In genomic region chr21:38597436-38597835, GRCh38 we compare ENCODE assay signal across 20 cellular contexts.
DNase-seq lines count a peak whose midpoint lies in the region; FAIRE-seq and TF ChIP-seq lines count a peak whose summit lies in the region.
"Had no signal": no experiment of that assay in that cellular context is flagged by ENCODE, and none has a peak within 500 bp of the region (broad histone marks: within the 10 kb centered on the region; RNA-seq: fewer than 3 reads in every experiment).

No MANE protein-coding gene starts in this region.

- no peaks in the 10 kb centered on the region for H3K27me3 ChIP-seq in BLaER1
- peaks cover 4 to 16% of the 10 kb centered on the region in 2 experiments for H3K27me3 ChIP-seq in endothelial cell of umbilical vein (ENCODE audit: control insufficient read depth in 2 of 2, insufficient read depth in 2 of 2, low read length in 2 of 2)
- peaks cover 79% of the 10 kb centered on the region for H3K27me3 ChIP-seq in left ventricle myocardium inferior (ENCODE audit: low read depth)

- intact Hi-C loops in endothelial cell of umbilical vein (cut with micrococcal nuclease) (no loop called here), left ventricle myocardium inferior (cut with micrococcal nuclease) (no loop called here)

- dilution Hi-C loops in endothelial cell of umbilical vein (cut with MboI; ENCODE audit: extremely low pct_ligation_motif_present, low sequenced_read_pairs), result no loop called here

- BruUV-seq in endothelial cell of umbilical vein (replicated peaks; lab: Mats Ljungman, UMichigan), result no TSS peak

- H4K20me1 ChIP-seq in BLaER1 (no peaks in the 10 kb centered on the region), endothelial cell of umbilical vein (replicated peaks; ENCODE audit: control insufficient read depth, extremely low read depth, insufficient read depth, low read length) (no peaks in the 10 kb centered on the region)

- in situ Hi-C loops in G401 (cut with HindIII; ENCODE audit: low sequenced_read_pairs), result no loop called here

- H3K36me3 ChIP-seq in BLaER1, result no peaks in the 10 kb centered on the region
- no peaks in the 10 kb centered on the region for H3K36me3 ChIP-seq in endothelial cell of umbilical vein (ENCODE audit: control insufficient read depth in 2 of 2, extremely low read depth in 1 of 2, insufficient read depth in 2 of 2, low read length in 2 of 2)
- H3K36me3 ChIP-seq in left ventricle myocardium inferior, result no peaks in the 10 kb centered on the region
- H3K36me3 ChIP-seq: HAP-1 had no signal

- DNase-seq in HK-2 (ENCODE audit: unreplicated experiment), result peak; percentile 4
- DNase-seq in endothelial cell of umbilical vein (ENCODE audit: low read depth, low spot score), result no peak
- DNase-seq in osteocyte (ENCODE audit: extremely low spot score, unreplicated experiment), result peak; percentile 15
- DNase-seq in G401 (ENCODE audit: low spot score), result no peak
- no peak for DNase-seq in activated naive CD4-positive, alpha-beta T cell (lab: John Stamatoyannopoulos, UW)
- no peak for DNase-seq in left ventricle myocardium inferior
- DNase-seq: CD4-positive, alpha-beta memory T cell; MM.1S; NCI-H1105 treated with DMSO at 0.1 percent for 48 hours; NCI-H1930; NCI-H2171 treated with DMSO at 0.1 percent for 48 hours; NCI-H774; PC-9; SK-N-SH had no signal

- no peak overlapping the region for H3K4me3 Mint-ChIP-seq in osteocyte (ENCODE audit: unreplicated experiment)
- H3K4me3 Mint-ChIP-seq: CD4-positive, alpha-beta memory T cell had no signal

- no peak for TF ChIP-seq POLR2A in endothelial cell of umbilical vein (IDR thresholded peaks at IDR 0.05; ENCODE audit: low read depth, low read length)

- H2AFZ ChIP-seq in endothelial cell of umbilical vein (ENCODE audit: low read depth, low read length), result no peak overlapping the region
- H2AFZ ChIP-seq: PC-9 had no signal

- H3K4me2 ChIP-seq in BLaER1 (peak overlapping the region; percentile 92), endothelial cell of umbilical vein (ENCODE audit: insufficient read depth, low read length) (no peak overlapping the region)
- H3K4me2 ChIP-seq: A549, PC-9, SK-N-SH had no signal

- peaks cover 4% of the 10 kb centered on the region for H3K4me1 Mint-ChIP-seq in osteocyte (ENCODE audit: unreplicated experiment)
- H3K4me1 Mint-ChIP-seq: CD4-positive, alpha-beta memory T cell had no signal

- TF ChIP-seq CTCF in endothelial cell of umbilical vein (IDR thresholded peaks at IDR 0.05; ENCODE audit: extremely low read depth in 1 of 2, insufficient read depth in 1 of 2, low read depth in 1 of 2, low read length in 2 of 2) (no peak), osteocyte (IDR thresholded peaks at IDR 0.05) (no peak), left ventricle myocardium inferior (IDR thresholded peaks at IDR 0.05; ENCODE audit: borderline replicate concordance) (no peak)

- H3K9me3 ChIP-seq in BLaER1, result no peaks in the 10 kb centered on the region
- H3K9me3 ChIP-seq in endothelial cell of umbilical vein (replicated peaks; ENCODE audit: control insufficient read depth, insufficient read depth, low read length), result no peaks in the 10 kb centered on the region
- H3K9me3 ChIP-seq in left ventricle myocardium inferior (replicated peaks), result no peaks in the 10 kb centered on the region
- H3K9me3 ChIP-seq: A549, HAP-1, SK-N-SH had no signal

- peaks cover 26% of the 10 kb centered on the region for H3K27me3 Mint-ChIP-seq in osteocyte (ENCODE audit: unreplicated experiment)

- H3K4me1 ChIP-seq in BLaER1 (peaks cover 57% of the 10 kb centered on the region), endothelial cell of umbilical vein (ENCODE audit: control insufficient read depth, extremely low read depth, insufficient read depth, low read length) (no peaks in the 10 kb centered on the region), left ventricle myocardium inferior (no peaks in the 10 kb centered on the region)
- H3K4me1 ChIP-seq: A549, HAP-1 had no signal

- H3K27ac ChIP-seq in BLaER1, result no peak overlapping the region
- H3K27ac ChIP-seq in endothelial cell of umbilical vein (ENCODE audit: insufficient read depth, low read depth, low read length), result no peak overlapping the region
- no peak overlapping the region for H3K27ac ChIP-seq in left ventricle myocardium inferior (replicated peaks)
- H3K27ac ChIP-seq: A549, PC-9 had no signal

- no peaks in the 10 kb centered on the region for H3K79me2 ChIP-seq in endothelial cell of umbilical vein (ENCODE audit: control insufficient read depth, insufficient read depth, low read length)

- no peak overlapping the region for H3K27ac Mint-ChIP-seq in osteocyte (ENCODE audit: unreplicated experiment)
- H3K27ac Mint-ChIP-seq: CD4-positive, alpha-beta memory T cell had no signal

- no peak for FAIRE-seq in endothelial cell of umbilical vein (lab: Jason Lieb, UNC)
- FAIRE-seq: A549, GM12878, GM18507, K562 had no signal

- CTCF ChIA-PET in endothelial cell of umbilical vein (lab: Charles Lee), result no interaction called here

- H3K9me3 Mint-ChIP-seq in osteocyte (ENCODE audit: unreplicated experiment), result no peaks in the 10 kb centered on the region

- POLR2A ChIA-PET in endothelial cell of umbilical vein (lab: Charles Lee), result no interaction called here

- H3K4me3 ChIP-seq in BLaER1 (no peak overlapping the region), endothelial cell of umbilical vein (replicated peaks in 1 of 3; ENCODE audit: insufficient read depth in 1 of 3, low read depth in 1 of 3, low read length in 3 of 3) (no peak overlapping the region), left ventricle myocardium inferior (no peak overlapping the region)
- H3K4me3 ChIP-seq: A549, GM12878, HAP-1, K562, PC-9 had no signal

- no peaks in the 10 kb centered on the region for H3K36me3 Mint-ChIP-seq in osteocyte (ENCODE audit: unreplicated experiment)
- H3K36me3 Mint-ChIP-seq: CD4-positive, alpha-beta memory T cell had no signal

- H3K9ac ChIP-seq in BLaER1 (peak overlapping the region; percentile 59; the same call in 1 of the 2 replicates), endothelial cell of umbilical vein (replicated peaks; ENCODE audit: extremely low read depth, insufficient read depth, low read length) (no peak overlapping the region)
- H3K9ac ChIP-seq: SK-N-SH had no signal

- H3K9me1 ChIP-seq in endothelial cell of umbilical vein (replicated peaks; ENCODE audit: control insufficient read depth, extremely low read depth, insufficient read depth, low read length), result no peaks in the 10 kb centered on the region

TF ChIP-seq in endothelial cell of umbilical vein, 7 proteins besides CTCF, POLR2A, EP300 and RAD21:
- TF ChIP-seq EZH2 (IDR thresholded peaks at IDR 0.05; ENCODE audit: borderline replicate concordance, low read depth, low read length, severe bottlenecking) (no peak), JUN (IDR thresholded peaks at IDR 0.05; ENCODE audit: borderline replicate concordance, insufficient read depth, insufficient read length, low read depth) (peak; percentile 10)

Comparison
In these comparisons a context has a peak if more than half of its experiments do, and no peak if none do; other contexts are left out.
1. DNase-seq: peak in HK-2 (single experiment) and osteocyte (single experiment); none in endothelial cell of umbilical vein (single experiment), G401 (single experiment), activated naive CD4-positive, alpha-beta T cell (0 of 4) and left ventricle myocardium inferior (single experiment).